ENCODE assay signal across 8 cellular contexts in the genomic region with DNA sequence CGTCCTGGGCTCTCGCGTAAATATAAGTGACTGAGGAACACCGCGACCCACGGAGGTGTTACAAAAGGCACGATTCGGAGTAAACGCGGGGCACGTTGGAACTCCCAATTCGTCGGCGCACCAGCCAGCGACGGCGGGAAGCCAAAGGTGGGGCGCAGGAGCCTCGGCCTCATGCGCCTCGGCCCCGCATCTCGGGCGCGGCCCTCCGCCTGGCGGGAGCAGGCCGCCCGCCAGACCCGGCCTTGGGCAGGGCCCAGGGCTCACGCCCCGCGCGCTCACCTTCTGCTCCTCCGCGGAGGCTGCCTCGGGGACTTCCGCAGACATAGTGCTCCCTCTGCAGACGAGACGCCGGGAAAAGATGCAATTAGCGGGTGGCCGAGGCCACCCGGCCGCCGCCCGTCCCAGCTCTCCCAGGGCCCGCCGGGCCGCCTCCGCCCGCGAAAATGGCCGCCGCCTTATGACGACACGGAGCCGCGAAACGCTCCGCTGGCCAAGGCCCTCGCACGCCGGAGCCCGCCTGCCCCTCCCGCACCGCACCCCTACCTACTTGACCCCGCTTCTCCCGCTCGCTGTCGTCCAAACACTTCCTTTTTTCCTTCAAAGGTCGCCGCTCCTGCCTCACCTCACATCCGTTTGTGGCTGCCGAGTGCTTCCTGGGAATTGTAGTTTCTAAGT. TPM values are rescaled to one million over a fixed set of nuclear protein-coding genes. Genes with fewer than 3 reads are reported as not detected.
DNase-seq lines count a peak whose midpoint lies in the region; ATAC-seq and TF ChIP-seq lines count a peak whose summit lies in the region.

A gene with protein sequence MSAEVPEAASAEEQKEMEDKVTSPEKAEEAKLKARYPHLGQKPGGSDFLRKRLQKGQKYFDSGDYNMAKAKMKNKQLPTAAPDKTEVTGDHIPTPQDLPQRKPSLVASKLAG (minus strand): TSS at position 462 of the 675 bp plus-strand sequence. CDS start 138 bp downstream, at position 324.

- no peaks in the 10 kb centered on the region for H3K36me3 ChIP-seq in liver (ENCODE audit: control insufficient read depth in 4 of 4, insufficient read depth in 3 of 4, low read depth in 1 of 4, low read length in 3 of 4)

- no peaks in the 10 kb centered on the region for H3K9me3 ChIP-seq in liver (ENCODE audit: control insufficient read depth in 4 of 4, low read length in 3 of 4)

- TF ChIP-seq RAD21 in liver (IDR thresholded peaks at IDR 0.05) = peak in 1 of 2 donors; percentile 4

- H3K4me1 ChIP-seq in liver (ENCODE audit: control insufficient read depth in 4 of 4, insufficient read depth in 4 of 4, low read length in 3 of 4) = peaks cover 8 to 19% (median 15%) of the 10 kb centered on the region in 4 donors

- peak within 1 kb of the TSS; percentile 87 to 94 for H3K9ac ChIP-seq in liver (ENCODE audit: low read depth in 1 of 2, low read length in 2 of 2)

- WGBS in liver = under 1% methylated on average over 75 of the region's 75 CpGs

- no peaks in the 10 kb centered on the region for H3K27me3 ChIP-seq in liver (ENCODE audit: control insufficient read depth in 4 of 4, insufficient read depth in 4 of 4, low read length in 3 of 4)

- DNase-seq in C1 segment of cervical spinal cord (lab: John Stamatoyannopoulos, UW) (peak; percentile 32 to 96 (median 82)), NCI-H69 (lab: John Stamatoyannopoulos, UW) (peak; percentile 98), dermis blood vessel endothelial cell (peak; percentile 90)
- peak; percentile 66 to 67 for DNase-seq in activated CD4-positive, alpha-beta T cell treated with anti-CD3 and anti-CD28 coated beads, Interleukin-2, amount 50 U/mL, for 4 hours
- DNase-seq in stimulated activated CD4-positive, alpha-beta T cell treated with anti-CD3 and anti-CD28 coated beads, Interleukin-4, amount 100 ng/mL, for 4 hours = peak; percentile 68 to 76

- H3K4me3 ChIP-seq in liver (ENCODE audit: low read depth in 1 of 3, low read length in 3 of 3) = peak within 1 kb of the TSS; percentile 71 to 92 (median 91)

- H3K27ac ChIP-seq in liver (ENCODE audit: low read depth in 1 of 2, low read length in 2 of 2) = peak within 1 kb of the TSS; percentile 84 to 91

- peak; percentile 72 for ATAC-seq in GM19351 (IDR thresholded peaks at IDR 0.05; ENCODE audit: unreplicated experiment)
- peak; percentile 77 for ATAC-seq in HG03521 (IDR thresholded peaks at IDR 0.05; ENCODE audit: unreplicated experiment)

- no peak for TF ChIP-seq CTCF in liver (IDR thresholded peaks at IDR 0.05; ENCODE audit: low read depth, low read length, missing input control)

TF ChIP-seq in liver, 16 proteins besides CTCF, POLR2A, EP300 and RAD21:
- TF ChIP-seq ATF3 (IDR thresholded peaks at IDR 0.05) = no peak
- no peak for TF ChIP-seq FOXA1 (IDR thresholded peaks at IDR 0.05)
- TF ChIP-seq, protein P1, sequence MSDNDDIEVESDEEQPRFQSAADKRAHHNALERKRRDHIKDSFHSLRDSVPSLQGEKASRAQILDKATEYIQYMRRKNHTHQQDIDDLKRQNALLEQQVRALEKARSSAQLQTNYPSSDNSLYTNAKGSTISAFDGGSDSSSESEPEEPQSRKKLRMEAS (IDR thresholded peaks at IDR 0.05) = no peak
- peak; percentile 92 for TF ChIP-seq YY1 (IDR thresholded peaks at IDR 0.05)
- TF ChIP-seq NR2F2 (IDR thresholded peaks at IDR 0.05) = peak; percentile 89
- TF ChIP-seq RXRA (IDR thresholded peaks at IDR 0.05) = peak; percentile 43 to 63
- peak in 1 of 2 donors; percentile 41 for TF ChIP-seq HNF4A (conservative IDR thresholded peaks at IDR 0.05)
- TF ChIP-seq GABPA (IDR thresholded peaks at IDR 0.05 in 1 of 2, conservative IDR thresholded peaks at IDR 0.05 in 1 of 2) = peak; percentile 80 to 94
- TF ChIP-seq SP1 (IDR thresholded peaks at IDR 0.05) = peak; percentile 51

RNA-seq across cellular contexts. Expression of the gene that starts here (rescaled TPM):
- total RNA-seq in dermis blood vessel endothelial cell (147 and 176 TPM in 2 replicates), liver (10 to 100 TPM; 42.4 to 55.6 TPM)
- polyA plus RNA-seq in liver = 10 to 100 TPM; 12.1 to 20.9 TPM

Comparison
In these comparisons a context has a peak if more than half of its experiments do, and no peak if none do; other contexts are left out.
1. Peak in every context shown above with its lines: DNase-seq, ATAC-seq, H3K4me3 ChIP-seq and H3K27ac ChIP-seq.